Comparison of ENCODE assay signal across 18 cellular contexts in the genomic region with DNA sequence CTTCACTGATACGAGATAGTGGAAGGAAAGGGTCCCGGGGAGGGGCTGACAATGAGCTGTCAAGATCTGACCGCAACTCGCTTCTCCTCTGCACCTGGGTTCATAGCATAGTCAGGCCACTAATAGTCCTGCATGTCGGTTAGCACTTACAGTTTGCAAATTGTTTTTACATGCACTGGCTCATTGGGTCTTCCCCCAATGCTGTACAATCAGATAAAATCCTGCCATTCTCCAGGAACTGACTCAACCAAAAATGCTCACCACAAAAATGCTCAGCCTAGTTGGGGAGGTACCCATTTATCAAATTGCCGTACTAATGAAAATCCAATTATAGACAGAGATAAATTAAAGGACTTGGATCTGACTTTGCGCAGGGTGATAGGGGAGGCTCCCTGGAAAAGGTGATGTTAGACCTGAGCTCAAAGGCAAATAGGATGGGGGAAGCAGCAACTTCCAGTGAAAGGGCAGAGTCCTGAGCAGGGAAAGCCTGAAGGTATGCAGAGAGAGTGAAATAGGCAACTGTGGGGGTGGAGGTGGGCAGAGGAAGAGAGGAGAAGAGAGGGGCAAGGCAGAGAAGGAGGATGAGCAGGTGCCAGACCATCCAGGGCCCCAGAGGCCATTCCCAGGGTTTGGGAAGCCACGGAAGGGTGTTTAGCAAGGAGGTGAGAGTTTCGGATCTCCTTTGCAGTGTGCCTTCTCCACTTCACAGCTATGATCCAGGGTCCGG.
DNase-seq lines count a peak whose midpoint lies in the region; ATAC-seq and TF ChIP-seq lines count a peak whose summit lies in the region.
"Had no signal": no experiment of that assay in that cellular context is flagged by ENCODE, and none has a peak within 500 bp of the region (broad histone marks: within the 10 kb centered on the region; RNA-seq: fewer than 3 reads in every experiment).

No MANE protein-coding gene starts in this region.

- H3K36me3 ChIP-seq in endodermal cell (ENCODE audit: control insufficient read depth, insufficient read depth, low read length), result no peaks in the 10 kb centered on the region
- H3K36me3 ChIP-seq: adrenal gland, right atrium auricular region, thoracic aorta had no signal

- POLR2A ChIA-PET in AG04449 (lab: Yijun Ruan, JAX), result no interaction called here

- no peaks in the 10 kb centered on the region for H3K27me3 Mint-ChIP-seq in endodermal cell (ENCODE audit: insufficient read depth)

- CTCF ChIA-PET in AG04449 (lab: Yijun Ruan, JAX), result interaction anchor here (1.1 kb wide), 1 partner anchor 38 kb away, joined by 3 read pairs; no protein-coding TSS in a partner anchor

- H3K27ac Mint-ChIP-seq in endodermal cell, result no peak overlapping the region

- ATAC-seq in HG03520 (IDR thresholded peaks at IDR 0.05; ENCODE audit: unreplicated experiment) (no peak), HG03135 (IDR thresholded peaks at IDR 0.05; ENCODE audit: unreplicated experiment) (no peak)
- ATAC-seq: esophagus mucosa had no signal

- peaks cover 13% of the 10 kb centered on the region for H3K4me1 Mint-ChIP-seq in endodermal cell
- H3K4me1 Mint-ChIP-seq: neural crest cell had no signal

- no peaks in the 10 kb centered on the region for H3K9me3 ChIP-seq in endodermal cell (ENCODE audit: control insufficient read depth, low read length)
- H3K9me3 ChIP-seq: adrenal gland, right atrium auricular region, SK-N-SH, thoracic aorta had no signal

- TF ChIP-seq CTCF in AG04449 (IDR thresholded peaks at IDR 0.05; ENCODE audit: insufficient read depth, low read length, missing control alignments) (no peak), VCaP (conservative IDR thresholded peaks at IDR 0.05) (no peak), endodermal cell (conservative IDR thresholded peaks at IDR 0.05) (no peak)

- WGBS in endodermal cell (ENCODE audit: insufficient coverage in 1 of 2, insufficient read length in 1 of 2), 2 experiments, result 83 to 87% methylated on average over 7 to 10 of the region's 10 CpGs

- H3K4me3 Mint-ChIP-seq in endodermal cell, result no peak overlapping the region
- H3K4me3 Mint-ChIP-seq: neural crest cell had no signal

- DNase-seq in AG04449 (ENCODE audit: low read depth, low spot score) (peak; percentile 21), HS-27A (ENCODE audit: low read depth) (peak; percentile 17), hepatic stellate cell (ENCODE audit: low spot score) (peak; percentile 24), endodermal cell (no peak), GM19240 (ENCODE audit: insufficient read length, low spot score) (no peak)
- DNase-seq: activated CD4-positive, alpha-beta T cell treated with anti-CD3 and anti-CD28 coated beads, Interleukin-2, amount 50 U/mL, for 48 hours; NCI-H1092 treated with DMSO at 0.1 percent for 48 hours; SK-N-SH; stimulated activated CD4-positive, alpha-beta T cell treated with anti-CD3 and anti-CD28 coated beads, Interleukin-2, amount 100 ng/mL, for 24 hours had no signal

- H3K9ac ChIP-seq in endodermal cell (ENCODE audit: extremely low read depth, low read length, poor library complexity, severe bottlenecking), result no peak overlapping the region
- H3K9ac ChIP-seq: SK-N-SH had no signal

- H3K4me1 ChIP-seq in endodermal cell (ENCODE audit: control insufficient read depth, insufficient read depth, low read length), result no peaks in the 10 kb centered on the region
- H3K4me1 ChIP-seq: adrenal gland, right atrium auricular region had no signal

- no peak overlapping the region for H3K4me3 ChIP-seq in AG04449 (ENCODE audit: low read depth, low read length)
- H3K4me3 ChIP-seq in endodermal cell (ENCODE audit: low read length), result no peak overlapping the region
- H3K4me3 ChIP-seq: adrenal gland, lung, right atrium auricular region, thoracic aorta had no signal

- H3K9me3 Mint-ChIP-seq in endodermal cell, result no peaks in the 10 kb centered on the region
- H3K9me3 Mint-ChIP-seq: neural crest cell had no signal

- no peaks in the 10 kb centered on the region for H3K27me3 ChIP-seq in endodermal cell (ENCODE audit: control insufficient read depth, insufficient read depth, low read length, poor library complexity, severe bottlenecking)
- H3K27me3 ChIP-seq: adrenal gland, right atrium auricular region had no signal

- peak overlapping the region; percentile 2; the same call in 1 of the 2 replicates for H3K27ac ChIP-seq in VCaP
- H3K27ac ChIP-seq in endodermal cell (ENCODE audit: low read depth, low read length), result no peak overlapping the region
- H3K27ac ChIP-seq: adrenal gland, right atrium auricular region, thoracic aorta had no signal

- no peaks in the 10 kb centered on the region for H3K36me3 Mint-ChIP-seq in endodermal cell (ENCODE audit: low read depth)

Comparison
In these comparisons a context has a peak if more than half of its experiments do, and no peak if none do; other contexts are left out.
1. DNase-seq: peak in AG04449 (single experiment), HS-27A (single experiment) and hepatic stellate cell (single experiment); none in endodermal cell (single experiment) and GM19240 (single experiment).